In the genomic region with DNA sequence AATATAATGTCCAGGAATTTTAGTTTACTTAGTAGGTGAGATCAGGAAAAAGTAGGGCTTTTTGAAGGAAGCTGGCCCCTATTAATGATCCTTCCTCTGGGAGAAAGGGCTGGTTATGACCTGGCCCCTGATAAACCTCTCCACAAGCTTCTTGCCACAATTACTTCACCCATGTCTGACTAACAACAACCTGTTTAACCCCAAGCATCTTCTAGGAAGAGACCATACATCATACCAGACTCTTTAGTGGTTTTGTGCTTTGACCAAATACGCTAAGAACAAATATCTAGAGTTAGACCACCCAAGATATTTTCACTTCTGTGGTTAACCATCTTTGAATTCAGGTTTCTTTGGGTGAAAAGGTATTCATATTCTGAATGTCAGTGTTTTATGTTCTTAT, we compare ENCODE assay signal across 30 cellular contexts.
"Had no signal": no experiment of that assay in that cellular context is flagged by ENCODE, and none has a peak within 500 bp of the region (broad histone marks: within the 10 kb centered on the region; RNA-seq: fewer than 3 reads in every experiment).

No MANE protein-coding gene starts in this region.

- H3K9me3 ChIP-seq: colonic mucosa, gastrocnemius medialis, heart left ventricle, neutrophil, prostate gland, right atrium auricular region, transverse colon, upper lobe of right lung, uterus had no signal

- H3K36me3 Mint-ChIP-seq: memory B cell, natural killer cell had no signal

- ATAC-seq: esophagus mucosa, gastrocnemius medialis, heart left ventricle, left lobe of liver, natural killer cell, sciatic nerve, upper lobe of right lung had no signal

- H3K4me1 Mint-ChIP-seq: memory B cell, natural killer cell had no signal

- H3K4me2 ChIP-seq: hepatocyte, smooth muscle cell had no signal

- H3K4me3 Mint-ChIP-seq: dendritic cell treated with granulocyte-macrophage colony-stimulating factor and Interleukin-4, amounts not matched to agents 40 ng/mL and 50 ng/mL, for 4 days; endodermal cell; memory B cell; natural killer cell; neural crest cell had no signal

- H3K27me3 ChIP-seq: colonic mucosa, gastrocnemius medialis, heart left ventricle, hepatocyte, neutrophil, right atrium auricular region, suprapubic skin, transverse colon, upper lobe of right lung, uterus had no signal

- H3K27ac ChIP-seq: colonic mucosa, epithelial cell of prostate, gastrocnemius medialis, heart left ventricle, hepatocyte, neutrophil, prostate gland, right atrium auricular region, suprapubic skin, transverse colon, upper lobe of right lung, uterus had no signal

- FAIRE-seq: kidney had no signal

- DNase-seq: colonic mucosa; effector CD8-positive, alpha-beta T cell; endodermal cell; foreskin fibroblast; gastrocnemius medialis; heart left ventricle; kidney; natural killer cell; stimulated activated CD4-positive, alpha-beta T cell treated with anti-CD3 and anti-CD28 coated beads, Interleukin-12 subunit alpha, Interleukin-12 subunit beta, amount 100 ng/mL, for 4 hours; stimulated activated CD4-positive, alpha-beta T cell treated with anti-CD3 and anti-CD28 coated beads, Interleukin-1b, Interleukin-23, amount 100 ng/mL, for 48 hours; stimulated activated CD4-positive, alpha-beta T cell treated with anti-CD3 and anti-CD28 coated beads, Interleukin-4, amount 100 ng/mL, for 1 hour; stimulated activated CD8-positive, alpha-beta memory T cell treated with anti-CD3 and anti-CD28 coated beads, Interleukin-4, amount 100 ng/mL, for 48 hours; stimulated activated naive CD4-positive, alpha-beta T cell treated with Interleukin-2 at 50 U/mL for 16 hours; transverse colon; upper lobe of right lung; uterus had no signal

- H3K27ac Mint-ChIP-seq: dendritic cell treated with granulocyte-macrophage colony-stimulating factor and Interleukin-4, amounts not matched to agents 40 ng/mL and 50 ng/mL, for 4 days; endodermal cell; memory B cell; natural killer cell had no signal

- H3K36me3 ChIP-seq: colonic mucosa, gastrocnemius medialis, heart left ventricle, neutrophil, prostate gland, right atrium auricular region, suprapubic skin, transverse colon, upper lobe of right lung, uterus had no signal

- H3K27me3 Mint-ChIP-seq: dendritic cell treated with granulocyte-macrophage colony-stimulating factor and Interleukin-4, amounts not matched to agents 40 ng/mL and 50 ng/mL, for 4 days; memory B cell had no signal

- H3K4me3 ChIP-seq: colonic mucosa, gastrocnemius medialis, heart left ventricle, hepatocyte, lung, prostate gland, right atrium auricular region, smooth muscle cell, suprapubic skin, transverse colon, upper lobe of right lung, uterus had no signal

- H3K4me1 ChIP-seq: colonic mucosa, gastrocnemius medialis, heart left ventricle, prostate gland, right atrium auricular region, suprapubic skin, transverse colon, upper lobe of right lung, uterus had no signal

- H3K79me2 ChIP-seq: hepatocyte had no signal

- H2AFZ ChIP-seq: hepatocyte had no signal
